ENCODE assay signal across 8 cellular contexts in the genomic region with DNA sequence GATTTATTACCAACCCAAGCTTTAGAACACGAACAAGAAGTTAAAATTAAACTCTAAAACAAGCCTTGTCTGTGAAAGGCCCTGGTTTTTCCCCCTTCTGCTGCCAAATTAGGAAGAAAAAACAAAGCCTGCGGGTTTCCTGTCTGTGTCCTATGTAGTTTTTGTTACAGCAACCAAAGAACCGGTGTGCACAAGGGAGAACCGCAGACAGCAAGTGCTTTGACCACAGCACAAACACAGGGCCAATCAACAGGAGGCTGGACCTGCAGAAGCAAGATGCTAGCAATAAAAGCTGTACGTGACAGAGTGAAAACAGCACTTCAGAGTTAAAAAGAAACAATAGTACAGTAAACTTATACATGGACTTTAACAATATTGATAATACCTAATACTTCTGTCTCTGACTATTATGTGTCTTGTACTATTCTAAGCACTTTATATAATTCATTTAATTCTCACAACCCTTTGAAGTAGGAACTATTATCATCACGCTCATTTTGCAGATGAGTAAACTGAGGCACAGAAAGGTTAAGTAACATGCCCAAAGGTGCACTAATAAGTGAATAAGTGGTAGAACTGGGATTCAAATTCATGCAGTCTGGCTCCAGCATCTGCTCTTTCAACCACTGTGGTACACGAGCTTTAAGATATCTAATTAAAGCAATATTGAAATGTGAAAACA.
A peak's percentile ranks its signal among the peaks of the same experiment; 100 is the strongest.
DNase-seq lines count a peak whose midpoint lies in the region; ATAC-seq and TF ChIP-seq lines count a peak whose summit lies in the region.

No MANE protein-coding gene starts in this region.

- no peaks in the 10 kb centered on the region for H4K20me1 ChIP-seq in fibroblast of lung (ENCODE audit: control insufficient read depth, extremely low read depth, insufficient read depth, low read length)

- H3K4me2 ChIP-seq in fibroblast of lung (ENCODE audit: extremely low read depth, insufficient read depth, low read length): peak overlapping the region; percentile 76

- peaks cover 50% of the 10 kb centered on the region for H3K36me3 ChIP-seq in KOPT-K1 (ENCODE audit: insufficient read depth, low read length)
- H3K36me3 ChIP-seq in fibroblast of lung (ENCODE audit: control insufficient read depth, insufficient read depth, low read length): no peaks in the 10 kb centered on the region
- H3K36me3 ChIP-seq in WERI-Rb-1: peaks cover 45% of the 10 kb centered on the region

- H3K9me3 ChIP-seq in KOPT-K1 (ENCODE audit: insufficient read depth, low read length, poor library complexity, severe bottlenecking) (no peaks in the 10 kb centered on the region), fibroblast of lung (ENCODE audit: control insufficient read depth, insufficient read depth, low read depth, low read length) (no peaks in the 10 kb centered on the region), WERI-Rb-1 (ENCODE audit: severe bottlenecking) (no peaks in the 10 kb centered on the region)

- TF ChIP-seq CTCF in fibroblast of lung (conservative IDR thresholded peaks at IDR 0.05 in 1 of 2, IDR thresholded peaks at IDR 0.05 in 1 of 2; ENCODE audit: low read depth in 1 of 2, low read length in 2 of 2) (no peak), WERI-Rb-1 (IDR thresholded peaks at IDR 0.05; ENCODE audit: low read depth, low read length) (no peak)

- H3K27ac ChIP-seq in KOPT-K1 (ENCODE audit: low read depth, low read length, poor library complexity, severe bottlenecking) (peak overlapping the region; percentile 65), fibroblast of lung (ENCODE audit: insufficient read depth, low read length) (peak overlapping the region; percentile 99), WERI-Rb-1 (no peak overlapping the region)

- peaks cover 4% of the 10 kb centered on the region for H3K79me2 ChIP-seq in fibroblast of lung (ENCODE audit: control insufficient read depth, insufficient read depth, low read length)

- H3K4me3 ChIP-seq in fibroblast of lung (replicated peaks in 1 of 4; ENCODE audit: control extremely low read depth in 1 of 4, insufficient read depth in 1 of 4, low read depth in 3 of 4, low read length in 4 of 4) (no peak overlapping the region), WERI-Rb-1 (ENCODE audit: low read depth, low read length) (no peak overlapping the region)

- H2AFZ ChIP-seq in fibroblast of lung (ENCODE audit: low read length): no peak overlapping the region

- ATAC-seq in GM21619 (IDR thresholded peaks at IDR 0.05; ENCODE audit: unreplicated experiment) (peak; percentile 56), sciatic nerve (peak; percentile 44)

- peaks cover 57% of the 10 kb centered on the region for H3K4me1 ChIP-seq in fibroblast of lung (ENCODE audit: control insufficient read depth, extremely low read depth, insufficient read depth, low read length)

- peak overlapping the region; percentile 29 for H3K9ac ChIP-seq in fibroblast of lung (ENCODE audit: insufficient read depth, low read length)

- intact Hi-C loops in sciatic nerve (cut with DNase I): no loop called here

- H3K27me3 ChIP-seq in fibroblast of lung (ENCODE audit: control insufficient read depth, insufficient read depth, low read length) (no peaks in the 10 kb centered on the region), WERI-Rb-1 (ENCODE audit: insufficient read depth, low read depth, severe bottlenecking) (no peaks in the 10 kb centered on the region)

- DNase-seq in GM04504 (ENCODE audit: low read depth) (peak; percentile 58), fibroblast of lung (ENCODE audit: low read depth in 2 of 2) (peak; percentile 69 to 98), sciatic nerve (ENCODE audit: low spot score) (no peak), NCI-H187 treated with DMSO at 0.1 percent for 48 hours (lab: John Stamatoyannopoulos, UW) (no peak), WERI-Rb-1 (no peak)
- peak; percentile 72 for DNase-seq in activated CD8-positive, alpha-beta memory T cell treated with anti-CD3 and anti-CD28 coated beads, Interleukin-2, amount 50 U/mL, for 1 hour (ENCODE audit: extremely low read depth)

Comparison
In these comparisons a context has a peak if more than half of its experiments do, and no peak if none do; other contexts are left out.
1. DNase-seq: peak in GM04504 (single experiment), activated CD8-positive, alpha-beta memory T cell treated with anti-CD3 and anti-CD28 coated beads, Interleukin-2, amount 50 U/mL, for 1 hour (single experiment) and fibroblast of lung (2 of 2); none in sciatic nerve (single experiment), NCI-H187 treated with DMSO at 0.1 percent for 48 hours (single experiment) and WERI-Rb-1 (single experiment).